18 cellular contexts compared by ENCODE assay signal in the genomic region with DNA sequence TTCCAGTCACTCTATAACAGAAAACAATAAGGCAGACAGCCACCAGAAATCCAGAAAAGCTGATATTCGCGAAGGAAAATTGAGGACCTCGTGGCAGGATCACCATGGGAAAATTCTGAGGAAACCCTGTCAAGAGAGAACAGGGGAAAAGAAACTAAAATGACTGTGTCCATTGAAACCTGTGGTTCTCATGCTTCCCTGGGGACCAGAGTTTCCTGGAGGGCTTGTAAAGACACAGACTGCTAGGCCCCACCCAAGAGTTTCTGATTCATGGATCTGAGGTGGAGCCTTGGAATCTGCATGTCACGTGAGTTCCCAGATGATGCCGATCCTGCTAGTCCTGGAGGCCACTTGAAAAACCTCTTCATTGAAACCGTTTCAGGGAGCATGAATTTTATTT.
"Had no signal": no experiment of that assay in that cellular context is flagged by ENCODE, and none has a peak within 500 bp of the region (broad histone marks: within the 10 kb centered on the region; RNA-seq: fewer than 3 reads in every experiment).

No MANE protein-coding gene starts in this region.

- H3K27me3 ChIP-seq: body of pancreas, gastroesophageal sphincter, heart right ventricle, pancreas, right lobe of liver, stomach, testis had no signal

- H3K36me3 ChIP-seq: gastroesophageal sphincter, heart right ventricle, pancreas, right lobe of liver, stomach had no signal

- H3K4me2 ChIP-seq: smooth muscle cell had no signal

- H3K9me3 ChIP-seq: body of pancreas, gastroesophageal sphincter, pancreas, right lobe of liver, stomach, testis had no signal

- DNase-seq: activated CD4-positive, alpha-beta T cell treated with anti-CD3 and anti-CD28 coated beads, Interleukin-2, amount 50 U/mL, for 4 hours; activated naive CD4-positive, alpha-beta T cell; activated naive CD8-positive, alpha-beta T cell treated with anti-CD3 and anti-CD28 coated beads for 36 hours; activated T-cell treated with anti-CD3 and anti-CD28 coated beads for 4 hours; body of pancreas; caudate nucleus; effector memory CD8-positive, alpha-beta T cell; heart right ventricle; mesenchymal stem cell; natural killer cell; pancreas; right lobe of liver; stimulated activated CD4-positive, alpha-beta T cell treated with anti-CD3 and anti-CD28 coated beads, Interleukin-4, amount 100 ng/mL, for 1 hour; stomach; T-helper 2 cell; testis had no signal

- H3K4me1 ChIP-seq: body of pancreas, gastroesophageal sphincter, pancreas, stomach, testis had no signal

- ATAC-seq: body of pancreas; effector memory CD8-positive, alpha-beta T cell; gastroesophageal sphincter; natural killer cell; pancreas; right lobe of liver had no signal

- H3K4me3 ChIP-seq: body of pancreas, gastroesophageal sphincter, heart right ventricle, pancreas, right lobe of liver, smooth muscle cell, stomach, testis had no signal

- H3K27ac ChIP-seq: body of pancreas, gastroesophageal sphincter, heart right ventricle, pancreas, right lobe of liver, stomach, testis had no signal
